In the genomic region with DNA sequence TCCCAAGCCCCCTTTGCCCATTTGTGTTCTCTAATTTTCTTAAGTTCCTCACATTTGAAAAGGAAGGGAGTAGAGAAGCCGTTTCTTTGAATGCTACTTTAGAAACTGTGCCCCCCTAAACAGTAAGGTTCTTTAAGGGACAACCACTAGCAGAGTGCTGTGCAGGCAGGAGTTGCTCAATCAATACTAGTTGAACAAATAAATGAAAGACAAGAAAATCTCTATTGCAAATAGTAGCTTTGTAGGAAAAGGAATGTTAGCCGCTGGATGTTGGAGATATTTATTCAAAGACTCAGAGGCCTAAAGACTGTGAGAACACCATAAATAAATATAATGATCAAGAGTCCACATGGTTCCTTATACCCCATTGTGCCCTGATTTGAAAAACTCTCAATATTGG, we compare ENCODE assay signal across 1 cellular context.
A peak's percentile ranks its signal among the peaks of the same experiment; 100 is the strongest.
TF ChIP-seq lines count a peak whose summit lies in the region.

No MANE protein-coding gene starts in this region.

TF ChIP-seq in HepG2, 621 proteins besides CTCF, POLR2A, EP300 and RAD21 (continued from another document and continues in another):
- TF ChIP-seq, protein P1, sequence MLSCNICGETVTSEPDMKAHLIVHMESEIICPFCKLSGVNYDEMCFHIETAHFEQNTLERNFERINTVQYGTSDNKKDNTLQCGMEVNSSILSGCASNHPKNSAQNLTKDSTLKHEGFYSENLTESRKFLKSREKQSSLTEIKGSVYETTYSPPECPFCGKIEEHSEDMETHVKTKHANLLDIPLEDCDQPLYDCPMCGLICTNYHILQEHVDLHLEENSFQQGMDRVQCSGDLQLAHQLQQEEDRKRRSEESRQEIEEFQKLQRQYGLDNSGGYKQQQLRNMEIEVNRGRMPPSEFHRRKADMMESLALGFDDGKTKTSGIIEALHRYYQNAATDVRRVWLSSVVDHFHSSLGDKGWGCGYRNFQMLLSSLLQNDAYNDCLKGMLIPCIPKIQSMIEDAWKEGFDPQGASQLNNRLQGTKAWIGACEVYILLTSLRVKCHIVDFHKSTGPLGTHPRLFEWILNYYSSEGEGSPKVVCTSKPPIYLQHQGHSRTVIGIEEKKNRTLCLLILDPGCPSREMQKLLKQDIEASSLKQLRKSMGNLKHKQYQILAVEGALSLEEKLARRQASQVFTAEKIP (CRISPR knock-in tag; IDR thresholded peaks at IDR 0.05; ENCODE audit: borderline replicate concordance) = no peak
- TF ChIP-seq TAF15 (IDR thresholded peaks at IDR 0.05; ENCODE audit: low read depth, low read length, poor library complexity, severe bottlenecking) (no peak), MZF1 (CRISPR knock-in tag; IDR thresholded peaks at IDR 0.05; ENCODE audit: borderline replicate concordance) (no peak), HNRNPUL1 (IDR thresholded peaks at IDR 0.05; ENCODE audit: low read depth, low read length) (no peak), AHDC1 (CRISPR knock-in tag; IDR thresholded peaks at IDR 0.05; ENCODE audit: borderline replicate concordance) (peak; percentile 71; the same call in 1 of the 2 replicates), ZNF33A (CRISPR knock-in tag; IDR thresholded peaks at IDR 0.05; ENCODE audit: borderline replicate concordance) (no peak), FIP1L1 (IDR thresholded peaks at IDR 0.05; ENCODE audit: borderline replicate concordance, insufficient read depth, low read depth, low read length) (no peak), TOPORS (CRISPR knock-in tag; IDR thresholded peaks at IDR 0.05) (no peak), ZFP62 (CRISPR knock-in tag; IDR thresholded peaks at IDR 0.05) (no peak), ZNF772 (CRISPR knock-in tag; IDR thresholded peaks at IDR 0.05) (no peak), HNRNPH1 (optimal IDR thresholded peaks at IDR 0.05; ENCODE audit: low read depth, low read length) (no peak), ZSCAN30 (CRISPR knock-in tag; IDR thresholded peaks at IDR 0.05) (no peak), HNRNPL (IDR thresholded peaks at IDR 0.05; ENCODE audit: low read depth, low read length) (no peak), FOXJ3 (CRISPR knock-in tag; IDR thresholded peaks at IDR 0.05; ENCODE audit: borderline replicate concordance) (peak; percentile 42; the same call in 1 of the 2 replicates), ZNF34 (CRISPR knock-in tag; IDR thresholded peaks at IDR 0.05; ENCODE audit: borderline replicate concordance) (no peak), E2F5 (CRISPR knock-in tag; conservative IDR thresholded peaks at IDR 0.05) (no peak), NFE2 (CRISPR knock-in tag; IDR thresholded peaks at IDR 0.05) (no peak), HNF4G (IDR thresholded peaks at IDR 0.05; ENCODE audit: borderline replicate concordance, low read depth, low read length) (0 out of 2 replicates have a peak, but pooled peaks have one; percentile 19), HNF4G (CRISPR knock-in tag; IDR thresholded peaks at IDR 0.05; ENCODE audit: borderline replicate concordance, low read depth) (no peak), ZNF326 (CRISPR knock-in tag; IDR thresholded peaks at IDR 0.05; ENCODE audit: borderline replicate concordance) (no peak), FOSL1 (CRISPR knock-in tag; IDR thresholded peaks at IDR 0.05; ENCODE audit: borderline replicate concordance) (no peak), ZNF546 (CRISPR knock-in tag; conservative IDR thresholded peaks at IDR 0.05) (no peak), POLR2AphosphoS2 (IDR thresholded peaks at IDR 0.05; ENCODE audit: low read depth, low read length) (no peak), FOXA3 (CRISPR knock-in tag; IDR thresholded peaks at IDR 0.05) (peak; percentile 54; the same call in 1 of the 2 replicates), DNMT3B (CRISPR knock-in tag; conservative IDR thresholded peaks at IDR 0.05) (no peak), JUND (CRISPR knock-in tag; IDR thresholded peaks at IDR 0.05) (no peak), ZBTB39 (CRISPR knock-in tag; IDR thresholded peaks at IDR 0.05) (no peak), PCBP1 (IDR thresholded peaks at IDR 0.05; ENCODE audit: borderline replicate concordance, low read depth, low read length) (no peak), SMC3 (IDR thresholded peaks at IDR 0.05; ENCODE audit: low read length) (peak; percentile 26; the same call in 1 of the 2 replicates), KMT2A (CRISPR knock-in tag; IDR thresholded peaks at IDR 0.05) (no peak), MIER2 (CRISPR knock-in tag; IDR thresholded peaks at IDR 0.05) (no peak; the same call in 1 of the 2 replicates), SMAD3 (CRISPR knock-in tag; IDR thresholded peaks at IDR 0.05) (no peak), MAX (IDR thresholded peaks at IDR 0.05) (no peak), FOXK1 (CRISPR knock-in tag; IDR thresholded peaks at IDR 0.05; ENCODE audit: borderline replicate concordance, low read depth) (no peak), POGZ (CRISPR knock-in tag; IDR thresholded peaks at IDR 0.05) (no peak), MAFK (conservative IDR thresholded peaks at IDR 0.05 in 1 of 2, IDR thresholded peaks at IDR 0.05 in 1 of 2; ENCODE audit: low read length in 2 of 2) (no peak), NR2C2 (CRISPR knock-in tag; IDR thresholded peaks at IDR 0.05; ENCODE audit: borderline replicate concordance) (no peak), TOE1 (CRISPR knock-in tag; IDR thresholded peaks at IDR 0.05) (no peak), ZNF501 (CRISPR knock-in tag; IDR thresholded peaks at IDR 0.05) (no peak), MXD3 (CRISPR knock-in tag; IDR thresholded peaks at IDR 0.05) (no peak), ZC3H4 (CRISPR knock-in tag; IDR thresholded peaks at IDR 0.05; ENCODE audit: borderline replicate concordance) (no peak), RNF2 (conservative IDR thresholded peaks at IDR 0.05; ENCODE audit: low read depth) (no peak), HOXA3 (CRISPR knock-in tag; IDR thresholded peaks at IDR 0.05) (no peak), RFXAP (CRISPR knock-in tag; IDR thresholded peaks at IDR 0.05; ENCODE audit: borderline replicate concordance) (no peak), FOXK2 (IDR thresholded peaks at IDR 0.05) (no peak)
- TF ChIP-seq, protein P2, sequence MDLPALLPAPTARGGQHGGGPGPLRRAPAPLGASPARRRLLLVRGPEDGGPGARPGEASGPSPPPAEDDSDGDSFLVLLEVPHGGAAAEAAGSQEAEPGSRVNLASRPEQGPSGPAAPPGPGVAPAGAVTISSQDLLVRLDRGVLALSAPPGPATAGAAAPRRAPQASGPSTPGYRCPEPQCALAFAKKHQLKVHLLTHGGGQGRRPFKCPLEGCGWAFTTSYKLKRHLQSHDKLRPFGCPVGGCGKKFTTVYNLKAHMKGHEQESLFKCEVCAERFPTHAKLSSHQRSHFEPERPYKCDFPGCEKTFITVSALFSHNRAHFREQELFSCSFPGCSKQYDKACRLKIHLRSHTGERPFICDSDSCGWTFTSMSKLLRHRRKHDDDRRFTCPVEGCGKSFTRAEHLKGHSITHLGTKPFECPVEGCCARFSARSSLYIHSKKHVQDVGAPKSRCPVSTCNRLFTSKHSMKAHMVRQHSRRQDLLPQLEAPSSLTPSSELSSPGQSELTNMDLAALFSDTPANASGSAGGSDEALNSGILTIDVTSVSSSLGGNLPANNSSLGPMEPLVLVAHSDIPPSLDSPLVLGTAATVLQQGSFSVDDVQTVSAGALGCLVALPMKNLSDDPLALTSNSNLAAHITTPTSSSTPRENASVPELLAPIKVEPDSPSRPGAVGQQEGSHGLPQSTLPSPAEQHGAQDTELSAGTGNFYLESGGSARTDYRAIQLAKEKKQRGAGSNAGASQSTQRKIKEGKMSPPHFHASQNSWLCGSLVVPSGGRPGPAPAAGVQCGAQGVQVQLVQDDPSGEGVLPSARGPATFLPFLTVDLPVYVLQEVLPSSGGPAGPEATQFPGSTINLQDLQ (CRISPR knock-in tag; IDR thresholded peaks at IDR 0.05) = no peak
- TF ChIP-seq, protein P3, sequence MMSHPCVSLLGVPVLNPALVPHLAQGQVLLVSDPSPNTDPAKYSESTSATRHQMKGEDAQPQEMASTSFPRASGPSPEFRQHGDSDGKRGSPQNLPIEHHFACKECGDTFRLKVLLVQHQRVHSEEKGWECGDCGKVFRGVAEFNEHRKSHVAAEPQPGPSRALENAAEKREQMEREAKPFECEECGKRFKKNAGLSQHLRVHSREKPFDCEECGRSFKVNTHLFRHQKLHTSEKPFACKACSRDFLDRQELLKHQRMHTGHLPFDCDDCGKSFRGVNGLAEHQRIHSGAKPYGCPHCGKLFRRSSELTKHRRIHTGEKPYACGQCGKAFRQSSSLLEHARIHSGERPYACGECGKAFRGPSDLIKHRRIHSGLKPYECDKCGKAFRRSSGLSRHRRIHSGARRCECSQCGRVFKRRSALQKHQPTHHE (CRISPR knock-in tag; IDR thresholded peaks at IDR 0.05; ENCODE audit: borderline replicate concordance) = no peak
- TF ChIP-seq, protein P4, sequence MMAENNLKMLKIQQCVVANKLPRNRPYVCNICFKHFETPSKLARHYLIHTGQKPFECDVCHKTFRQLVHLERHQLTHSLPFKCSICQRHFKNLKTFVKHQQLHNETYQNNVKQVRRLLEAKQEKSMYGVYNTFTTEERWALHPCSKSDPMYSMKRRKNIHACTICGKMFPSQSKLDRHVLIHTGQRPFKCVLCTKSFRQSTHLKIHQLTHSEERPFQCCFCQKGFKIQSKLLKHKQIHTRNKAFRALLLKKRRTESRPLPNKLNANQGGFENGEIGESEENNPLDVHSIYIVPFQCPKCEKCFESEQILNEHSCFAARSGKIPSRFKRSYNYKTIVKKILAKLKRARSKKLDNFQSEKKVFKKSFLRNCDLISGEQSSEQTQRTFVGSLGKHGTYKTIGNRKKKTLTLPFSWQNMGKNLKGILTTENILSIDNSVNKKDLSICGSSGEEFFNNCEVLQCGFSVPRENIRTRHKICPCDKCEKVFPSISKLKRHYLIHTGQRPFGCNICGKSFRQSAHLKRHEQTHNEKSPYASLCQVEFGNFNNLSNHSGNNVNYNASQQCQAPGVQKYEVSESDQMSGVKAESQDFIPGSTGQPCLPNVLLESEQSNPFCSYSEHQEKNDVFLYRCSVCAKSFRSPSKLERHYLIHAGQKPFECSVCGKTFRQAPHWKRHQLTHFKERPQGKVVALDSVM (CRISPR knock-in tag; IDR thresholded peaks at IDR 0.05) = no peak
